Comparison of ENCODE assay signal across 17 cellular contexts in the genomic region with DNA sequence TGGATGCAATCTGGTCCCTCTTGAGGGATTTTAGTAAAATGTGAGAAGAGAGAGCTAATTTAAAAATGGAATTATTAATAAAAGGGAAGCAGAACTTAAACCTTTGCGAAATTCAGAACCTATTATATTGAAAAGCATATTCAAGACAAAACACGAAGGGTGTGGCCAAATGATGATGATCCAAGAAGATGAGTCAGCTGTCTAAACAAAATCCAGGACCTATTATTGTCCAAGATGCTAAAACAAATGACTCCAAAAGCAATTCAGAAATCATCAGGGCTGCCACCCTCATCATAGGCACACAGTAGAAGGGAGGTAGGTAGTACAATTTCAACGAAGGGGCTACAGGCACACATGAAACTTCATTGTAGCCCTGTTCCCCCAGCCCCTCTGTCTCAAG.
"Had no signal": no experiment of that assay in that cellular context is flagged by ENCODE, and none has a peak within 500 bp of the region (broad histone marks: within the 10 kb centered on the region; RNA-seq: fewer than 3 reads in every experiment).

No MANE protein-coding gene starts in this region.

- H3K4me3 ChIP-seq: adrenal gland, psoas muscle, transverse colon, vagina had no signal

- ATAC-seq: activated CD4-positive, alpha-beta T cell treated with anti-CD3 and anti-CD28 coated beads for 36 hours; activated naive CD4-positive, alpha-beta T cell treated with anti-CD3 and anti-CD28 coated beads, Interleukin-2, amount 50 U/mL, for 72 hours; left ventricle myocardium superior; psoas muscle; right cardiac atrium; WTC11 had no signal

- DNase-seq: activated CD4-positive, alpha-beta memory T cell treated with anti-CD3 and anti-CD28 coated beads for 36 hours; activated CD4-positive, alpha-beta T cell treated with anti-CD3 and anti-CD28 coated beads for 36 hours; activated gamma-delta T cell treated with Interleukin-2 at 50 U/mL for 16 hours; activated T-cell treated with anti-CD3 and anti-CD28 coated beads for 4 hours; adrenal gland; cerebellar nuclear complex; cortex of kidney; left ventricle myocardium superior; right cardiac atrium; small intestine; stimulated activated CD4-positive, alpha-beta T cell treated with anti-CD3 and anti-CD28 coated beads, Interleukin-15, amount 100 ng/mL, for 24 hours; stimulated activated CD4-positive, alpha-beta T cell treated with anti-CD3 and anti-CD28 coated beads, Interleukin-2, amount 100 ng/mL, for 48 hours; transverse colon had no signal
